In the genomic region with DNA sequence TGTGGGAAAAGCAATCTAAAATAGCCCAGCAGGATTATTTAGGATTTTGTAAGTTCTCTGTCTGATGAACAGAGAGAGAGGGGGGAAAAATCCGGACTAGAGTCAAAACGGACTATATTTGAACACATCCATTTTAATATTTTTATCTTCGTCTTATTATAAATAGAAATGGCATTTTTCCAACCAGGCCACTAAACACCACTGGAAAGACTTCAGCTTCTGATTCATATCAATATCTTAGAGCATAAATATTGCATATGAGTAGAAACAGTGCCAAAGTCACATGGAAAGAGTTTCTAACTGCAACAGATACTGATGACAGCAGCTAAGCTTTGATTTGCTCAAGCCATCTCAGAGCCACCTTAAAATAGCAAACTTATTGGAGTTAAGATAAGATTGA, we compare ENCODE assay signal across 1 cellular context.
TF ChIP-seq lines count a peak whose summit lies in the region.

No MANE protein-coding gene starts in this region.

TF ChIP-seq in SK-N-SH treated with all-trans-retinoic acid at 6 μM for 48 hours, 23 proteins besides CTCF, POLR2A, EP300 and RAD21 (continued from another document):
- no peak for TF ChIP-seq POU6F1 (CRISPR knock-in tag; IDR thresholded peaks at IDR 0.05; ENCODE audit: borderline replicate concordance, low read depth)
- TF ChIP-seq, protein P1, sequence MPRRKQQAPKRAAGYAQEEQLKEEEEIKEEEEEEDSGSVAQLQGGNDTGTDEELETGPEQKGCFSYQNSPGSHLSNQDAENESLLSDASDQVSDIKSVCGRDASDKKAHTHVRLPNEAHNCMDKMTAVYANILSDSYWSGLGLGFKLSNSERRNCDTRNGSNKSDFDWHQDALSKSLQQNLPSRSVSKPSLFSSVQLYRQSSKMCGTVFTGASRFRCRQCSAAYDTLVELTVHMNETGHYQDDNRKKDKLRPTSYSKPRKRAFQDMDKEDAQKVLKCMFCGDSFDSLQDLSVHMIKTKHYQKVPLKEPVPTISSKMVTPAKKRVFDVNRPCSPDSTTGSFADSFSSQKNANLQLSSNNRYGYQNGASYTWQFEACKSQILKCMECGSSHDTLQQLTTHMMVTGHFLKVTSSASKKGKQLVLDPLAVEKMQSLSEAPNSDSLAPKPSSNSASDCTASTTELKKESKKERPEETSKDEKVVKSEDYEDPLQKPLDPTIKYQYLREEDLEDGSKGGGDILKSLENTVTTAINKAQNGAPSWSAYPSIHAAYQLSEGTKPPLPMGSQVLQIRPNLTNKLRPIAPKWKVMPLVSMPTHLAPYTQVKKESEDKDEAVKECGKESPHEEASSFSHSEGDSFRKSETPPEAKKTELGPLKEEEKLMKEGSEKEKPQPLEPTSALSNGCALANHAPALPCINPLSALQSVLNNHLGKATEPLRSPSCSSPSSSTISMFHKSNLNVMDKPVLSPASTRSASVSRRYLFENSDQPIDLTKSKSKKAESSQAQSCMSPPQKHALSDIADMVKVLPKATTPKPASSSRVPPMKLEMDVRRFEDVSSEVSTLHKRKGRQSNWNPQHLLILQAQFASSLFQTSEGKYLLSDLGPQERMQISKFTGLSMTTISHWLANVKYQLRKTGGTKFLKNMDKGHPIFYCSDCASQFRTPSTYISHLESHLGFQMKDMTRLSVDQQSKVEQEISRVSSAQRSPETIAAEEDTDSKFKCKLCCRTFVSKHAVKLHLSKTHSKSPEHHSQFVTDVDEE (CRISPR knock-in tag; IDR thresholded peaks at IDR 0.05), result no peak
